8 cellular contexts compared by ENCODE assay signal in the genomic region with DNA sequence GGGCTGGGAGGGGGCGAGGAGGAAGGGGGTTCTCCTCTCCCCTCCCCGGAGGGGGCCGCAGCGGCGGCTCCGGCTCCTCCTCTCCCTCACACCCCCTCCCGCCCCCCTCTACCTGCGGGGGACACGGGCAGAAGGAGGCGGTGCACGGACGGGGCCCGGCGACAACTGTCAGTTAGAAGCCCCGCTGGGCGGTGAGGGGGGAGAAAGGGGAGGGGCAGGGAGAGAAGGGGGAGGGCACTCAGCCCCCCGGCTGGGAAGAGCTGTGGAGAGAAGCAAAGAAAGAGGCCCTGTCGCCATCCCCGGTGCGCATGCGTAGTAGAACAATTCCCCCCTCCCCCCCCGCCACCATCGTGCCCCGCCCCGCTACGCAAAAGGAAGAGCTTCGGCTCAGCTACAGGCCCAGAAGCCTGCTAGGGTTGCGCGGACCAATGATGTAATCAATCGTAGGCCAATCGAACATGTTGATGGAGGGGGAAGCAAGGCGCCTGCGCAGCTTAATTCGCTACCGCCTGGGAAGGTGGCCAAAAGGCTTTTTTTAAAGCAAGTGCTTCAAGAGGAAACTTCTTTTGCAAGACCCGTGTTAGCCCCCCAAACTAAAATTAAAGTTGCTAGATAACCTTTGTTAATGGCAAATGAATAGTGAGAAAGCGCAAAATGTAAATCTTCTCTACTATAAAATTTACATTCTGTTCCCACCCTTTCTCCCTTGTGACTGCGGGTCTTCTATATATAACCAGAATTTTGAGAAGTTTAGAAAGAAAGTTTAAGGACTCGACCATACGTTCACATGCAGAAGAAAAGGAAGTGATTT. TPM values are rescaled to one million over a fixed set of nuclear protein-coding genes. Genes with fewer than 3 reads are reported as not detected.
DNase-seq lines count a peak whose midpoint lies in the region; ATAC-seq, FAIRE-seq and TF ChIP-seq lines count a peak whose summit lies in the region.

No MANE protein-coding gene starts in this region.

- no peaks in the 10 kb centered on the region for H3K27me3 Mint-ChIP-seq in naive B cell

- peaks cover 18% of the 10 kb centered on the region for H3K36me3 ChIP-seq in DND-41 (ENCODE audit: insufficient read depth, low read length)
- peaks cover 55% of the 10 kb centered on the region for H3K36me3 ChIP-seq in KOPT-K1 (ENCODE audit: insufficient read depth, low read length)

- H3K9ac ChIP-seq in DND-41 (ENCODE audit: low read depth, low read length), result peak overlapping the region; percentile 78

- FAIRE-seq in RCC 7860 (lab: Jason Lieb, UNC), result peak; percentile 39

- peak overlapping the region; percentile 91 to 96 (median 94) for H3K27ac Mint-ChIP-seq in naive B cell
- peak overlapping the region; percentile 93 for H3K27ac Mint-ChIP-seq in stimulated activated effector memory CD8-positive, alpha-beta T cell treated with anti-CD3 and anti-CD28 coated beads, Interleukin-12 subunit alpha, Interleukin-12 subunit beta, amount 100 ng/mL, for 72 hours

- peaks cover 35 to 42% (median 37%) of the 10 kb centered on the region in 3 donors for H3K4me1 Mint-ChIP-seq in naive B cell
- H3K4me1 Mint-ChIP-seq in stimulated activated effector memory CD8-positive, alpha-beta T cell treated with anti-CD3 and anti-CD28 coated beads, Interleukin-12 subunit alpha, Interleukin-12 subunit beta, amount 100 ng/mL, for 72 hours, result peaks cover 52% of the 10 kb centered on the region

- H3K79me2 ChIP-seq in DND-41 (ENCODE audit: insufficient read depth, low read length), result peaks cover 69% of the 10 kb centered on the region

- H3K4me2 ChIP-seq in DND-41 (ENCODE audit: insufficient read depth, low read length), result peak overlapping the region; percentile 92

- ATAC-seq in DND-41 (ENCODE audit: insufficient read depth, low read depth) (peak; percentile 69), GM21825 (IDR thresholded peaks at IDR 0.05; ENCODE audit: unreplicated experiment) (peak; percentile 61), naive B cell (ENCODE audit: low read depth in 2 of 2) (peak; percentile 67 to 72)
- peak; percentile 84 for ATAC-seq in stimulated activated effector memory CD8-positive, alpha-beta T cell treated with anti-CD3 and anti-CD28 coated beads, Interleukin-12 subunit alpha, Interleukin-12 subunit beta, amount 100 ng/mL, for 72 hours

- peak overlapping the region; percentile 53 to 83; a peak in 3 of 4 replicates for H3K4me3 ChIP-seq in DND-41 (ENCODE audit: low read depth in 1 of 2, low read length in 2 of 2)

- H3K9me3 ChIP-seq in DND-41 (ENCODE audit: insufficient read depth, low read length, severe bottlenecking) (no peaks in the 10 kb centered on the region), KOPT-K1 (ENCODE audit: insufficient read depth, low read length, poor library complexity, severe bottlenecking) (no peaks in the 10 kb centered on the region)

- no peaks in the 10 kb centered on the region for H3K27me3 ChIP-seq in DND-41 (ENCODE audit: insufficient read depth, low read length, poor library complexity)

- peaks cover 63% of the 10 kb centered on the region for H3K4me1 ChIP-seq in DND-41 (ENCODE audit: insufficient read depth, low read length)

- peaks cover 8 to 15% of the 10 kb centered on the region in 2 donors for H3K36me3 Mint-ChIP-seq in naive B cell
- peaks cover 57% of the 10 kb centered on the region for H3K36me3 Mint-ChIP-seq in stimulated activated effector memory CD8-positive, alpha-beta T cell treated with anti-CD3 and anti-CD28 coated beads, Interleukin-12 subunit alpha, Interleukin-12 subunit beta, amount 100 ng/mL, for 72 hours

- DNase-seq in DND-41 (peak; percentile 94), RCC 7860 (ENCODE audit: low spot score) (peak; percentile 93), fibroblast of gingiva (ENCODE audit: low read depth) (peak; percentile 99), naive B cell (peak; percentile 90)
- DNase-seq in activated T-helper 1 cell treated with anti-CD3 and anti-CD28 coated beads, Interleukin-2, amount 50 U/mL, for 16 hours (ENCODE audit: low read depth in 1 of 2, low spot score in 1 of 2), result peak; percentile 82 to 86
- peak; percentile 73 to 93 for DNase-seq in stimulated activated effector memory CD8-positive, alpha-beta T cell treated with anti-CD3 and anti-CD28 coated beads, Interleukin-12 subunit alpha, Interleukin-12 subunit beta, amount 100 ng/mL, for 72 hours (ENCODE audit: low spot score in 2 of 2)

- peak overlapping the region; percentile 73 for H2AFZ ChIP-seq in DND-41 (ENCODE audit: low read depth, low read length)

- H3K27ac ChIP-seq in DND-41 (ENCODE audit: low read length) (peak overlapping the region; percentile 68), KOPT-K1 (ENCODE audit: low read depth, low read length, poor library complexity, severe bottlenecking) (peak overlapping the region; percentile 88)

- peaks cover 10% of the 10 kb centered on the region; the same call in 1 of the 2 replicates for H4K20me1 ChIP-seq in DND-41 (ENCODE audit: insufficient read depth, low read length)

- peaks cover 0 to 11% (median 0%) of the 10 kb centered on the region in 7 donors for H3K9me3 Mint-ChIP-seq in naive B cell
- H3K9me3 Mint-ChIP-seq in stimulated activated effector memory CD8-positive, alpha-beta T cell treated with anti-CD3 and anti-CD28 coated beads, Interleukin-12 subunit alpha, Interleukin-12 subunit beta, amount 100 ng/mL, for 72 hours, result peaks cover 3% of the 10 kb centered on the region

- no peak for TF ChIP-seq CTCF in DND-41 (IDR thresholded peaks at IDR 0.05; ENCODE audit: borderline replicate concordance, extremely low read depth, low read length, poor library complexity, severe bottlenecking)

- peak overlapping the region; percentile 82 to 96 (median 92) for H3K4me3 Mint-ChIP-seq in naive B cell
- peak overlapping the region; percentile 89 for H3K4me3 Mint-ChIP-seq in stimulated activated effector memory CD8-positive, alpha-beta T cell treated with anti-CD3 and anti-CD28 coated beads, Interleukin-12 subunit alpha, Interleukin-12 subunit beta, amount 100 ng/mL, for 72 hours

RNA-seq across cellular contexts. Expression of gene RANBP6, which starts 7.0 kb away (rescaled TPM):
- 10 to 100 TPM; 16.4 to 22.8 (median 20.4) TPM for polyA plus RNA-seq in naive B cell (ENCODE audit: low read depth in 6 of 6)

Comparison
In these comparisons a context has a peak if more than half of its experiments do, and no peak if none do; other contexts are left out.
1. Peak in every context shown above with its lines: DNase-seq, ATAC-seq, H3K4me3 ChIP-seq and H3K27ac ChIP-seq.